9 cellular contexts compared by ENCODE assay signal in genomic region chr15:23857028-23857641, GRCh38.
DNase-seq lines count a peak whose midpoint lies in the region; ATAC-seq and TF ChIP-seq lines count a peak whose summit lies in the region.
"Had no signal": no experiment of that assay in that cellular context is flagged by ENCODE, and none has a peak within 500 bp of the region (broad histone marks: within the 10 kb centered on the region; RNA-seq: fewer than 3 reads in every experiment).

No MANE protein-coding gene starts in this region.

- TF ChIP-seq POLR2A in body of pancreas (IDR thresholded peaks at IDR 0.05), result no peak
- TF ChIP-seq POLR2A in gastrocnemius medialis (IDR thresholded peaks at IDR 0.05), result no peak

- H3K27me3 ChIP-seq in body of pancreas (no peaks in the 10 kb centered on the region), gastrocnemius medialis (no peaks in the 10 kb centered on the region)

- TF ChIP-seq CTCF in body of pancreas (IDR thresholded peaks at IDR 0.05), result peak in 6 of 7 experiments; percentile 19 to 58 (median 48)
- TF ChIP-seq CTCF in gastrocnemius medialis (IDR thresholded peaks at IDR 0.05 in 4 of 5, conservative IDR thresholded peaks at IDR 0.05 in 1 of 5), result peak in 1 of 5 experiments; percentile 20

- H3K9me3 ChIP-seq in body of pancreas, result no peaks in the 10 kb centered on the region
- H3K9me3 ChIP-seq in gastrocnemius medialis, result no peaks in the 10 kb centered on the region

- DNase-seq in GDM1 (lab: John Stamatoyannopoulos, UW), result peak; percentile 4
- peak; percentile 63 for DNase-seq in NAMALWA (ENCODE audit: low spot score)
- DNase-seq in body of pancreas, result peak; percentile 40 to 67 (median 56)
- DNase-seq in mucosa of gallbladder (ENCODE audit: low spot score), result peak; percentile 33
- no peak for DNase-seq in gastrocnemius medialis
- DNase-seq in activated CD4-positive, alpha-beta T cell treated with anti-CD3 and anti-CD28 coated beads, Interleukin-2, amount 10 ng/mL, durations not matched to agents 24 days and 14 days, result no peak

- H3K36me3 ChIP-seq in body of pancreas (replicated peaks in 1 of 2; ENCODE audit: insufficient read depth in 1 of 2, low read depth in 2 of 2), result no peaks in the 10 kb centered on the region
- H3K36me3 ChIP-seq in gastrocnemius medialis, result no peaks in the 10 kb centered on the region

- H3K4me1 Mint-ChIP-seq in activated CD4-positive, alpha-beta T cell treated with anti-CD3 and anti-CD28 coated beads, Interleukin-2, amount 10 ng/mL, durations not matched to agents 24 days and 14 days, result no peaks in the 10 kb centered on the region
- H3K4me1 Mint-ChIP-seq: stimulated activated naive CD8-positive, alpha-beta T cell treated with anti-CD3 and anti-CD28 coated beads, Interleukin-15, amount 100 ng/mL, for 72 hours had no signal

- WGBS in body of pancreas, 2 donors, result 21 to 26% methylated on average over 12 of the region's 12 CpGs

- H3K4me1 ChIP-seq in body of pancreas (no peaks in the 10 kb centered on the region), gastrocnemius medialis (no peaks in the 10 kb centered on the region)

- H3K4me3 ChIP-seq in body of pancreas, result no peak overlapping the region
- H3K4me3 ChIP-seq in gastrocnemius medialis, result no peak overlapping the region

- in situ Hi-C loops in gastrocnemius medialis (cut with MboI; ENCODE audit: low sequenced_read_pairs in 4 of 4), result loop anchor here (25.0 kb wide), 1 partner anchor 220 kb away; the partner anchor contains the start of gene MAGEL2 (in 4 of the 4)

- no peaks in the 10 kb centered on the region for H3K27me3 Mint-ChIP-seq in activated CD4-positive, alpha-beta T cell treated with anti-CD3 and anti-CD28 coated beads, Interleukin-2, amount 10 ng/mL, durations not matched to agents 24 days and 14 days

- H3K27ac ChIP-seq in body of pancreas (no peak overlapping the region), gastrocnemius medialis (no peak overlapping the region)

- peak; percentile 24 for ATAC-seq in body of pancreas
- no peak for ATAC-seq in gastrocnemius medialis
- ATAC-seq in HG03139 (IDR thresholded peaks at IDR 0.05; ENCODE audit: unreplicated experiment), result no peak
- ATAC-seq in GM21529 (IDR thresholded peaks at IDR 0.05; ENCODE audit: unreplicated experiment), result no peak
- ATAC-seq: stimulated activated naive CD8-positive, alpha-beta T cell treated with anti-CD3 and anti-CD28 coated beads, Interleukin-15, amount 100 ng/mL, for 72 hours had no signal

- no peaks in the 10 kb centered on the region for H3K9me3 Mint-ChIP-seq in activated CD4-positive, alpha-beta T cell treated with anti-CD3 and anti-CD28 coated beads, Interleukin-2, amount 10 ng/mL, durations not matched to agents 24 days and 14 days

- intact Hi-C loops in body of pancreas (cut with DNase I), result no loop called here
- intact Hi-C loops in gastrocnemius medialis (cut with DNase I; ENCODE audit: low total_unique reads), result no loop called here
- intact Hi-C loops in activated CD4-positive, alpha-beta T cell treated with anti-CD3 and anti-CD28 coated beads, Interleukin-2, amount 10 ng/mL, durations not matched to agents 24 days and 14 days (cut with micrococcal nuclease), result no loop called here

- no peak overlapping the region for H3K4me3 Mint-ChIP-seq in activated CD4-positive, alpha-beta T cell treated with anti-CD3 and anti-CD28 coated beads, Interleukin-2, amount 10 ng/mL, durations not matched to agents 24 days and 14 days
- H3K4me3 Mint-ChIP-seq: stimulated activated naive CD8-positive, alpha-beta T cell treated with anti-CD3 and anti-CD28 coated beads, Interleukin-15, amount 100 ng/mL, for 72 hours had no signal

- H3K36me3 Mint-ChIP-seq in activated CD4-positive, alpha-beta T cell treated with anti-CD3 and anti-CD28 coated beads, Interleukin-2, amount 10 ng/mL, durations not matched to agents 24 days and 14 days (ENCODE audit: low read depth), result no peaks in the 10 kb centered on the region

- no peak overlapping the region for H3K27ac Mint-ChIP-seq in activated CD4-positive, alpha-beta T cell treated with anti-CD3 and anti-CD28 coated beads, Interleukin-2, amount 10 ng/mL, durations not matched to agents 24 days and 14 days
- H3K27ac Mint-ChIP-seq: stimulated activated naive CD8-positive, alpha-beta T cell treated with anti-CD3 and anti-CD28 coated beads, Interleukin-15, amount 100 ng/mL, for 72 hours had no signal

Comparison
In these comparisons a context has a peak if more than half of its experiments do, and no peak if none do; other contexts are left out.
1. DNase-seq: peak in GDM1 (single experiment), NAMALWA (single experiment), body of pancreas (4 of 4) and mucosa of gallbladder (single experiment); none in gastrocnemius medialis (0 of 2) and activated CD4-positive, alpha-beta T cell treated with anti-CD3 and anti-CD28 coated beads, Interleukin-2, amount 10 ng/mL, durations not matched to agents 24 days and 14 days (single experiment).